26 cellular contexts compared by ENCODE assay signal in genomic region chr14:104927432-104927816, GRCh38. TPM values are rescaled to one million over a fixed set of nuclear protein-coding genes. Genes with fewer than 3 reads are reported as not detected.
A peak's percentile ranks its signal among the peaks of the same experiment; 100 is the strongest.
DNase-seq lines count a peak whose midpoint lies in the region; ATAC-seq and TF ChIP-seq lines count a peak whose summit lies in the region.
"Had no signal": no experiment of that assay in that cellular context is flagged by ENCODE, and none has a peak within 500 bp of the region (broad histone marks: within the 10 kb centered on the region; RNA-seq: fewer than 3 reads in every experiment).

No MANE protein-coding gene starts in this region.

- H3K27me3 ChIP-seq in right atrium auricular region = no peaks in the 10 kb centered on the region
- H3K27me3 ChIP-seq in RWPE2 (ENCODE audit: insufficient read depth, poor library complexity, severe bottlenecking) = no peaks in the 10 kb centered on the region
- H3K27me3 ChIP-seq in left lung = peaks cover under 1 to 32% of the 10 kb centered on the region in 2 donors
- peaks cover 5% of the 10 kb centered on the region for H3K27me3 ChIP-seq in adrenal gland
- H3K27me3 ChIP-seq: BE2C, esophagus muscularis mucosa, tibial nerve had no signal

- TF ChIP-seq CTCF in right atrium auricular region (IDR thresholded peaks at IDR 0.05) (no peak), RWPE2 (IDR thresholded peaks at IDR 0.05; ENCODE audit: poor library complexity, severe bottlenecking) (no peak), left lung (IDR thresholded peaks at IDR 0.05) (no peak), adrenal gland (IDR thresholded peaks at IDR 0.05) (no peak)

- H3K36me3 ChIP-seq in right atrium auricular region (no peaks in the 10 kb centered on the region), RWPE2 (ENCODE audit: low read depth) (no peaks in the 10 kb centered on the region), left lung (no peaks in the 10 kb centered on the region), adrenal gland (replicated peaks in 1 of 2) (no peaks in the 10 kb centered on the region)
- H3K36me3 ChIP-seq: BE2C, esophagus muscularis mucosa, gastrocnemius medialis, stomach, tibial nerve had no signal

- H3K9me3 ChIP-seq in right atrium auricular region (peaks cover 0 to 9% of the 10 kb centered on the region in 2 donors), RWPE2 (ENCODE audit: severe bottlenecking) (no peaks in the 10 kb centered on the region), left lung (peaks cover 0 to 8% of the 10 kb centered on the region in 2 donors), adrenal gland (replicated peaks in 1 of 3) (no peaks in the 10 kb centered on the region)
- H3K9me3 ChIP-seq: Caco-2, gastrocnemius medialis had no signal

- H3K4me1 ChIP-seq in right atrium auricular region (peaks cover 0 to 8% of the 10 kb centered on the region in 2 donors), RWPE2 (ENCODE audit: insufficient read depth, poor library complexity, severe bottlenecking) (no peaks in the 10 kb centered on the region), left lung (peaks cover 2 to 12% of the 10 kb centered on the region in 2 donors), adrenal gland (replicated peaks in 1 of 2) (peaks cover 0 to under 1% of the 10 kb centered on the region in 2 donors)
- H3K4me1 ChIP-seq: A549, Caco-2 had no signal

- H3K4me3 ChIP-seq in right atrium auricular region = no peak overlapping the region
- H3K4me3 ChIP-seq in RWPE2 (ENCODE audit: severe bottlenecking) = no peak overlapping the region
- no peak overlapping the region for H3K4me3 ChIP-seq in left lung
- H3K4me3 ChIP-seq in adrenal gland = no peak overlapping the region
- H3K4me3 ChIP-seq: A549, esophagus muscularis mucosa, gastrocnemius medialis, stomach, tibial nerve had no signal

- TF ChIP-seq POLR2A in adrenal gland (IDR thresholded peaks at IDR 0.05) = no peak

- ATAC-seq in Right ventricle myocardium superior (ENCODE audit: poor library complexity) (no peak), RWPE2 (ENCODE audit: low read depth) (no peak), left lung (no peak), HG02885 (IDR thresholded peaks at IDR 0.05; ENCODE audit: poor library complexity, unreplicated experiment) (no peak)
- ATAC-seq: activated CD4-positive, alpha-beta T cell treated with anti-CD3 and anti-CD28 coated beads for 36 hours; gastrocnemius medialis had no signal

- DNase-seq in Right ventricle myocardium superior = peak; percentile 39
- DNase-seq in right atrium auricular region (ENCODE audit: low spot score) = no peak
- peak; percentile 70 for DNase-seq in RWPE2 (ENCODE audit: low spot score)
- peak; percentile 25 to 69 for DNase-seq in left lung
- no peak for DNase-seq in adrenal gland
- no peak for DNase-seq in NCI-H69 (lab: John Stamatoyannopoulos, UW)
- no peak for DNase-seq in SKM-1 treated with dmso at 0.1 percent for 144 hours (lab: John Stamatoyannopoulos, UW; ENCODE audit: unreplicated experiment)
- DNase-seq: activated CD4-positive, alpha-beta T cell treated with anti-CD3 and anti-CD28 coated beads for 36 hours; BE2C; Caco-2; effector CD4-positive, alpha-beta T cell; gastrocnemius medialis; H9; KBM-7; MV-4-11; NCI-H1694 treated with DMSO at 0.1 percent for 48 hours; NCI-H526; SHP77; stimulated activated CD4-positive, alpha-beta T cell treated with anti-CD3 and anti-CD28 coated beads, Interleukin-4, amount 100 ng/mL, for 4 hours; stomach; T-helper 1 cell had no signal

- whole genome bisulfite sequencing in adrenal gland, 4 donors = 60 to 63% (median 61%) methylated on average over 1 to 10 of the region's 10 CpGs

- intact Hi-C loops in Right ventricle myocardium superior (cut with DNase I) = no loop called here
- intact Hi-C loops in left lung (cut with DNase I) = no loop called here
- intact Hi-C loops in adrenal gland (cut with DNase I) = no loop called here

- H3K27ac ChIP-seq in right atrium auricular region (no peak overlapping the region), RWPE2 (ENCODE audit: poor library complexity, severe bottlenecking) (no peak overlapping the region), left lung (no peak overlapping the region), adrenal gland (no peak overlapping the region)
- H3K27ac ChIP-seq: A549, esophagus muscularis mucosa, gastrocnemius medialis, stomach, tibial nerve had no signal

RNA-seq across cellular contexts. Expression of gene PLD4, which starts 2.7 kb away (rescaled TPM):
- total RNA-seq in Right ventricle myocardium superior (0.13 TPM), right atrium auricular region (under 1 TPM in 1 of 2 donors, not detected in 1; 0.08 TPM), left lung (under 1 TPM; 0.76 to 0.93 TPM), adrenal gland (1 to 10 TPM in 1 of 8 donors, under 1 TPM in 4, not detected in 3; 0.30 to 1.9 (median 0.50) TPM)
- 1 to 10 TPM in 1 of 3 donors, under 1 TPM in 2; 0.37 to 1.0 (median 0.64) TPM for polyA plus RNA-seq in adrenal gland
- total RNA-seq: activated CD4-positive, alpha-beta T cell treated with anti-CD3 and anti-CD28 coated beads for 36 hours; Caco-2; gastrocnemius medialis; H9; myocyte had no signal

RNA-seq across cellular contexts. Expression of gene AHNAK2, which starts 50.8 kb away (rescaled TPM):
- total RNA-seq in Right ventricle myocardium superior (2.6 TPM), right atrium auricular region (10 to 100 TPM in 1 of 2 donors, 1 to 10 TPM in 1; 5.7 to 11.8 TPM), left lung (10 to 100 TPM; 22.1 to 22.3 TPM), adrenal gland (10 to 100 TPM in 2 of 8 donors, 1 to 10 TPM in 4, under 1 TPM in 2; 0.69 to 16.0 (median 4.1) TPM)
- 1 to 10 TPM; 1.8 to 6.5 (median 4.4) TPM for polyA plus RNA-seq in adrenal gland

RNA-seq across cellular contexts. Expression of gene CLBA1, which starts 58.2 kb away (rescaled TPM):
- 1.5 TPM for total RNA-seq in Right ventricle myocardium superior
- 1 to 10 TPM; 2.0 to 2.2 TPM for total RNA-seq in right atrium auricular region
- 1 to 10 TPM; 7.1 to 8.5 TPM for total RNA-seq in left lung
- total RNA-seq in adrenal gland = 10 to 100 TPM in 2 of 8 donors, 1 to 10 TPM in 6; 6.3 to 13.4 (median 8.4) TPM
- 10 to 100 TPM; 11.1 to 22.5 (median 19.9) TPM for polyA plus RNA-seq in adrenal gland

Comparison
In these comparisons a context has a peak if more than half of its experiments do, and no peak if none do; other contexts are left out.
1. DNase-seq: peak in Right ventricle myocardium superior (single experiment), RWPE2 (single experiment) and left lung (2 of 2); none in right atrium auricular region (single experiment), adrenal gland (0 of 7), NCI-H69 (single experiment) and SKM-1 treated with dmso at 0.1 percent for 144 hours (single experiment).